16 cellular contexts compared by ENCODE assay signal in the genomic region with DNA sequence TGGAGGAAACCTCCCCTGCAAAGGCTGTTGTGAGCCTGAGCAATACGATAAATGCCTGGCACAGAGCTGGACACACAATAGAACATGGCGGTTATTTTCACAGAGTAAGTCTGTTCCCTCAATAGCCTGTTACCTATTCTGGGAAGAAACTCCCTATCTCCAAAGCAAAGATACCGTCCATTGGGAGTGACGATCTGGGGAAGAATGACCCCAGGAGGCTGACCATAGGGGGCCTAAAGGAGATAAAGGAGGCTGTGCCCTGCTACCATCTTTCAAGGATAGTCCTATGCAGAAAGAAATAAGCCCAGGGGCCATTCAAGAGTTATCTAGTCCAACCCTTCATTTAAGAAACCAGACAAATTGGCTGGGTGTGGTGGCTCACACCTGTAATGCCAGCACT.
"Had no signal": no experiment of that assay in that cellular context is flagged by ENCODE, and none has a peak within 500 bp of the region (broad histone marks: within the 10 kb centered on the region; RNA-seq: fewer than 3 reads in every experiment).

No MANE protein-coding gene starts in this region.

- H3K27ac ChIP-seq: psoas muscle, SK-N-MC had no signal

- H3K9me3 Mint-ChIP-seq: activated naive CD4-positive, alpha-beta T cell treated with anti-CD3 and anti-CD28 coated beads, Interleukin-2, amount 10 ng/mL, durations not matched to agents 7 days and 5 days; activated T-helper 2 cell treated with anti-CD3 and anti-CD28 coated beads, Interferon-gamma antibody, Interleukin-2, Interleukin-4, amounts not matched to agents 10 μg/mL and 5 μg/mL and 100 μg/mL, durations not matched to agents 14 hours and 24 hours and 36 hours; naive thymus-derived CD4-positive, alpha-beta T cell; T-cell had no signal

- H3K4me3 ChIP-seq: mucosa of descending colon, SK-N-MC had no signal

- H3K36me3 Mint-ChIP-seq: activated naive CD4-positive, alpha-beta T cell treated with anti-CD3 and anti-CD28 coated beads, Interleukin-2, amount 10 ng/mL, durations not matched to agents 7 days and 5 days; naive thymus-derived CD4-positive, alpha-beta T cell; stimulated activated memory B cell treated with anti-CD40 and anti-IgM and Interleukin-4, amounts not matched to agents 10 μg/mL and 1 μg/mL and 100 μg/mL, for 72 hours; T-cell had no signal

- H3K4me3 Mint-ChIP-seq: activated naive CD4-positive, alpha-beta T cell treated with anti-CD3 and anti-CD28 coated beads, Interleukin-2, amount 10 ng/mL, durations not matched to agents 7 days and 5 days; naive thymus-derived CD4-positive, alpha-beta T cell; stimulated activated memory B cell treated with anti-CD40 and anti-IgM and Interleukin-4, amounts not matched to agents 10 μg/mL and 1 μg/mL and 100 μg/mL, for 72 hours; T-cell had no signal

- H3K27me3 Mint-ChIP-seq: T-cell had no signal

- H3K9me3 ChIP-seq: mucosa of descending colon, psoas muscle had no signal

- DNase-seq: activated CD4-positive, CD25-positive, alpha-beta regulatory T cell treated with anti-CD3 and anti-CD28 coated beads, Interleukin-2, amount 50 U/mL, for 72 hours; activated naive CD4-positive, alpha-beta T cell treated with anti-CD3 and anti-CD28 coated beads, Interleukin-2, amount 10 ng/mL, durations not matched to agents 7 days and 5 days; activated T-cell treated with anti-CD3 and anti-CD28 coated beads, Interleukin-2, amount 50 U/mL, for 1 hour; mucosa of descending colon; naive thymus-derived CD4-positive, alpha-beta T cell; psoas muscle; stimulated activated CD4-positive, alpha-beta T cell treated with anti-CD3 and anti-CD28 coated beads, Interleukin-12 subunit alpha, Interleukin-12 subunit beta, amount 100 ng/mL, for 4 hours; T-cell; T1000; trophoblast cell had no signal

- ATAC-seq: esophagus mucosa; left lobe of liver; mucosa of descending colon; naive thymus-derived CD4-positive, alpha-beta T cell; stimulated activated memory B cell treated with anti-CD40 and anti-IgM and Interleukin-4, amounts not matched to agents 10 μg/mL and 1 μg/mL and 100 μg/mL, for 72 hours; T-cell had no signal

- H3K27me3 ChIP-seq: dorsolateral prefrontal cortex had no signal

- H3K27ac Mint-ChIP-seq: activated T-helper 2 cell treated with anti-CD3 and anti-CD28 coated beads, Interferon-gamma antibody, Interleukin-2, Interleukin-4, amounts not matched to agents 10 μg/mL and 5 μg/mL and 100 μg/mL, durations not matched to agents 14 hours and 24 hours and 36 hours; stimulated activated memory B cell treated with anti-CD40 and anti-IgM and Interleukin-4, amounts not matched to agents 10 μg/mL and 1 μg/mL and 100 μg/mL, for 72 hours had no signal
